In genomic region chr7:151018421-151019129, GRCh38 we compare ENCODE assay signal across 8 cellular contexts.
A peak's percentile ranks its signal among the peaks of the same experiment; 100 is the strongest.
DNase-seq lines count a peak whose midpoint lies in the region; ATAC-seq and TF ChIP-seq lines count a peak whose summit lies in the region.

No MANE protein-coding gene starts in this region.

- H3K9me3 ChIP-seq in HEK293 (ENCODE audit: control insufficient read depth, insufficient read depth, low read depth, low read length): no peaks in the 10 kb centered on the region

- no peaks in the 10 kb centered on the region for H3K4me1 ChIP-seq in HEK293 (ENCODE audit: control insufficient read depth, insufficient read depth, low read length)

- peaks cover 31% of the 10 kb centered on the region for H3K4me1 Mint-ChIP-seq in nephron

- no peak overlapping the region; the same call in 1 of the 2 replicates for H3K27ac ChIP-seq in HEK293 (ENCODE audit: extremely low read depth, low read depth, low read length)

- H3K9me3 Mint-ChIP-seq in nephron: no peaks in the 10 kb centered on the region

- H3K27ac Mint-ChIP-seq in nephron: peak overlapping the region; percentile 7 to 63 (median 29)

- peak; percentile 22 for DNase-seq in T follicular helper cell (ENCODE audit: low read depth)
- peak; percentile 60 for DNase-seq in ecto neural progenitor cell (ENCODE audit: low spot score)
- no peak for DNase-seq in AML-193 (lab: John Stamatoyannopoulos, UW)
- DNase-seq in effector CD8-positive, alpha-beta T cell (lab: John Stamatoyannopoulos, UW): no peak

- POLR2A ChIA-PET in HEK293 (lab: Yijun Ruan, JAX): interaction anchor here (1.3 to 1.7 kb wide), 2 partner anchors 10 to 95 kb away, joined by 3 to 8 read pairs; partner anchors contain the start of gene ABCB8

- CTCF ChIA-PET in HEK293 (lab: Yijun Ruan, JAX): interaction anchor here (0.6 to 3.1 kb wide), 48 partner anchors 8 to 1056 kb away, joined by 3 to 29 read pairs (median 4); partner anchors contain the start of genes ABCB8 and NOS3

- no peak overlapping the region for H3K4me3 ChIP-seq in HEK293 (ENCODE audit: low read depth, low read length)

- H3K36me3 Mint-ChIP-seq in nephron (ENCODE audit: low read depth): peaks cover 3% of the 10 kb centered on the region

- H3K27me3 Mint-ChIP-seq in nephron (ENCODE audit: low read depth): peaks cover 50% of the 10 kb centered on the region

- TF ChIP-seq CTCF in HEK293 (tag by site-specific recombination; IDR thresholded peaks at IDR 0.05) (no peak), nephron (IDR thresholded peaks at IDR 0.05; ENCODE audit: unreplicated experiment in 3 of 3) (no peak)

- no peaks in the 10 kb centered on the region for H3K36me3 ChIP-seq in HEK293 (ENCODE audit: control insufficient read depth in 2 of 2, insufficient read depth in 1 of 2, low read length in 2 of 2)

- no peak for ATAC-seq in HG03342 (IDR thresholded peaks at IDR 0.05; ENCODE audit: unreplicated experiment)
- ATAC-seq in HG03196 (IDR thresholded peaks at IDR 0.05; ENCODE audit: unreplicated experiment): no peak

- H3K4me3 Mint-ChIP-seq in nephron: peak overlapping the region; percentile 55 to 84 (median 82)

TF ChIP-seq in HEK293, 187 proteins besides CTCF, POLR2A, EP300 and RAD21:
- TF ChIP-seq ZBTB44 (tag by site-specific recombination; IDR thresholded peaks at IDR 0.05) (0 out of 2 replicates have a peak, but pooled peaks have one; percentile 25), ZSCAN30 (tag by site-specific recombination; IDR thresholded peaks at IDR 0.05) (no peak)

Comparison
In these comparisons a context has a peak if more than half of its experiments do, and no peak if none do; other contexts are left out.
1. DNase-seq: peak in T follicular helper cell (single experiment) and ecto neural progenitor cell (single experiment); none in AML-193 (0 of 2) and effector CD8-positive, alpha-beta T cell (single experiment).